Comparison of ENCODE assay signal across 8 cellular contexts in genomic region chr14:95533391-95533821, GRCh38. TPM values are rescaled to one million over a fixed set of nuclear protein-coding genes. Genes with fewer than 3 reads are reported as not detected.
A peak's percentile ranks its signal among the peaks of the same experiment; 100 is the strongest.
DNase-seq lines count a peak whose midpoint lies in the region; ATAC-seq, FAIRE-seq and TF ChIP-seq lines count a peak whose summit lies in the region.

No MANE protein-coding gene starts in this region.

- peak; percentile 84 for FAIRE-seq in K562 (lab: Jason Lieb, UNC)

- H3K27me3 Mint-ChIP-seq in memory B cell: no peaks in the 10 kb centered on the region

- peak; percentile 31 to 37 for DNase-seq in stimulated activated CD4-positive, alpha-beta T cell treated with anti-CD3 and anti-CD28 coated beads, Interleukin-2, amount 100 ng/mL, for 24 hours
- DNase-seq in stimulated activated CD4-positive, alpha-beta T cell treated with anti-CD3 and anti-CD28 coated beads, Interleukin-2, amount 100 ng/mL, for 48 hours: no peak
- peak; percentile 89 for DNase-seq in NCI-H748 treated with DMSO at 0.1 percent for 48 hours (lab: John Stamatoyannopoulos, UW)
- DNase-seq in K562 (ENCODE audit: extremely low read depth in 1 of 4, low spot score in 3 of 4): peak in 2 of 4 experiments; percentile 47 to 66
- DNase-seq in memory B cell (ENCODE audit: low spot score in 2 of 2): peak in 1 of 2 donors; percentile 16
- no peak for DNase-seq in aorta
- no peak for DNase-seq in midbrain (lab: John Stamatoyannopoulos, UW)

- H3K36me3 Mint-ChIP-seq in memory B cell: peaks cover 2% of the 10 kb centered on the region

- H3K9me3 ChIP-seq in K562 (replicated peaks; ENCODE audit: control insufficient read depth, insufficient read depth, low read depth, low read length) (no peaks in the 10 kb centered on the region), aorta (ENCODE audit: control insufficient read depth, low read length) (no peaks in the 10 kb centered on the region)

- TF ChIP-seq POLR2A in K562 (conservative IDR thresholded peaks at IDR 0.05): no peak

- H3K4me1 ChIP-seq in K562 (replicated peaks in 1 of 2; ENCODE audit: control insufficient read depth in 2 of 2, insufficient read depth in 2 of 2, low read length in 2 of 2): peaks cover 5 to 18% of the 10 kb centered on the region in 2 experiments; a peak in 4 of 5 replicates
- H3K4me1 ChIP-seq in aorta (ENCODE audit: control insufficient read depth in 1 of 2, insufficient read depth in 2 of 2, low read length in 2 of 2): peaks cover 3 to 7% of the 10 kb centered on the region in 2 donors

- H3K9me3 Mint-ChIP-seq in memory B cell: no peaks in the 10 kb centered on the region

- peak overlapping the region; percentile 89 for H3K27ac Mint-ChIP-seq in memory B cell

- intact Hi-C loops in K562 (cut with micrococcal nuclease): no loop called here
- intact Hi-C loops in aorta (cut with DNase I): loop anchor here in 1 of 2 donors (10.0 kb wide), 3 partner anchors 219 to 1189 kb away; partner anchors contain the start of gene CLMN

- POLR2A ChIA-PET in K562 (lab: Yijun Ruan, JAX): interaction anchor here (0.6 to 3.0 kb wide), 3 partner anchors 10 to 1096 kb away, joined by 3 to 11 read pairs (median 4); no protein-coding TSS in a partner anchor

- H3K4me3 ChIP-seq in K562 (peak overlapping the region; percentile 86), aorta (ENCODE audit: low read length in 2 of 2) (peak overlapping the region; percentile 62 to 90)

- H2AFZ ChIP-seq in K562 (ENCODE audit: low read depth, low read length): no peak overlapping the region

- peak; percentile 1 for ATAC-seq in K562
- no peak for ATAC-seq in memory B cell (ENCODE audit: low read depth)
- ATAC-seq in aorta (ENCODE audit: low FRiP score): no peak
- no peak for ATAC-seq in HG03108 (IDR thresholded peaks at IDR 0.05; ENCODE audit: unreplicated experiment)

- peaks cover 89% of the 10 kb centered on the region for H3K79me2 ChIP-seq in K562 (ENCODE audit: control insufficient read depth, insufficient read depth, low read length)

- H3K4me3 Mint-ChIP-seq in memory B cell: peak overlapping the region; percentile 85

- H4K20me1 ChIP-seq in K562 (replicated peaks; ENCODE audit: control insufficient read depth, insufficient read depth, low read length): peaks cover 14% of the 10 kb centered on the region; the same call in 1 of the 2 replicates

- no peak for TF ChIP-seq CTCF in K562 (IDR thresholded peaks at IDR 0.05 in 2 of 3, conservative IDR thresholded peaks at IDR 0.05 in 1 of 3; ENCODE audit: insufficient read depth in 2 of 3, low read depth in 1 of 3, low read length in 3 of 3)

- H3K4me1 Mint-ChIP-seq in memory B cell: peaks cover 35% of the 10 kb centered on the region

- H3K4me2 ChIP-seq in K562 (ENCODE audit: insufficient read depth, low read length): peak overlapping the region; percentile 100

- 0% methylated on average over 10 of the region's 10 CpGs for WGBS in K562 (ENCODE audit: insufficient coverage, low coverage, missing lambda C conversion rate)
- 4 to 5% methylated on average over 10 of the region's 10 CpGs for WGBS in aorta, 2 donors

- no peaks in the 10 kb centered on the region for H3K9me1 ChIP-seq in K562 (ENCODE audit: control insufficient read depth, insufficient read depth, low read length)

- in situ Hi-C loops in K562 (cut with MboI): no loop called here

- no peak for TF ChIP-seq EP300 in K562 (IDR thresholded peaks at IDR 0.05; ENCODE audit: low read length)

- no peak for TF ChIP-seq RAD21 in K562 (CRISPR knock-in tag; conservative IDR thresholded peaks at IDR 0.05 in 1 of 2, IDR thresholded peaks at IDR 0.05 in 1 of 2)

- H3K27ac ChIP-seq in K562 (ENCODE audit: extremely low read depth, low read depth, low read length) (peak overlapping the region; percentile 94), aorta (ENCODE audit: low read depth in 1 of 2, low read length in 2 of 2) (peak overlapping the region in 1 of 2 donors; percentile 68)

- H3K36me3 ChIP-seq in K562 (ENCODE audit: control insufficient read depth, insufficient read depth, low read length) (peaks cover 34% of the 10 kb centered on the region; the same call in 2 of the 3 replicates), aorta (ENCODE audit: control insufficient read depth in 1 of 2, insufficient read depth in 2 of 2, low read length in 1 of 2) (no peaks in the 10 kb centered on the region)

- CTCF ChIA-PET in K562 (lab: Yijun Ruan, JAX; ENCODE audit: low intra/inter-chr PET ratio): interaction anchor here (0.6 kb wide), 1 partner anchor 933 kb away, joined by 3 read pairs; no protein-coding TSS in a partner anchor

- H3K27me3 ChIP-seq in K562 (ENCODE audit: control insufficient read depth in 2 of 2, insufficient read depth in 2 of 2, low read length in 2 of 2) (no peaks in the 10 kb centered on the region), aorta (ENCODE audit: control insufficient read depth in 1 of 2, insufficient read depth in 2 of 2, low read length in 1 of 2) (no peaks in the 10 kb centered on the region)

- no TSS peak for BruUV-seq in K562 (replicated peaks; lab: Mats Ljungman, UMichigan)

- peak overlapping the region; percentile 77 to 93 for H3K9ac ChIP-seq in K562 (ENCODE audit: insufficient read depth in 1 of 2, low read depth in 2 of 2, low read length in 2 of 2)

TF ChIP-seq in K562, 482 proteins besides CTCF, POLR2A, EP300 and RAD21 (continues in another document):
- TF ChIP-seq ZNF551 (CRISPR knock-in tag; IDR thresholded peaks at IDR 0.05): no peak
- no peak for TF ChIP-seq ZFX (CRISPR knock-in tag; IDR thresholded peaks at IDR 0.05)
- no peak for TF ChIP-seq EWSR1 (IDR thresholded peaks at IDR 0.05; ENCODE audit: borderline replicate concordance, low read depth, partially characterized antibody)
- no peak for TF ChIP-seq NFYB (IDR thresholded peaks at IDR 0.05; ENCODE audit: extremely low read depth, insufficient read length)
- TF ChIP-seq MYC (IDR thresholded peaks at IDR 0.05; ENCODE audit: low read depth, low read length): peak; percentile 19; the same call in 1 of the 2 replicates
- TF ChIP-seq MYC (CRISPR knock-in tag; IDR thresholded peaks at IDR 0.05; ENCODE audit: borderline replicate concordance, low read depth): no peak
- TF ChIP-seq RBM25 (IDR thresholded peaks at IDR 0.05; ENCODE audit: low read depth, low read length, severe bottlenecking): no peak

RNA-seq across cellular contexts. Expression of gene GLRX5, which starts 1.4 kb away (rescaled TPM):
- 11.5 and 14.3 TPM in 2 replicates for total RNA-seq in K562 (2011; cell fraction: chromatin; rRNA removed; ENCODE audit: low replicate concordance)
- 8.3 and 11.6 TPM in 2 replicates for total RNA-seq in K562 (2011; cell fraction: nucleolus; rRNA removed)
- total RNA-seq in K562 (2011; cell fraction: nucleoplasm; rRNA removed): 19.2 and 24.9 TPM in 2 replicates
- total RNA-seq in K562 (2014; rRNA removed) (78.4 and 97.8 TPM in 2 replicates), K562 (2014; rRNA removed; fragmentation: Illumina TruSeq; extraction: Trizol) (85.5 and 97.4 TPM in 2 replicates), K562 (2015; rRNA removed; fragmentation: Illumina TruSeq; extraction: Trizol) (56.4 and 57.9 TPM in 2 replicates), K562 (2021) (66.8 and 68.0 TPM in 2 replicates), aorta (10 to 100 TPM; 20.1 to 22.4 TPM)
- polyA plus RNA-seq in K562 (2011; rRNA removed) (63.8 and 85.2 TPM in 2 replicates), K562 (2014; fragmentation: Illumina TruSeq; extraction: Trizol) (92.8 and 96.8 TPM in 2 replicates), K562 (2014; fragmentation: Nextera tagmentation; extraction: Ambion mirVana) (10 to 100 TPM; 16.7 to 20.0 TPM), K562 (2014; rRNA removed) (66.4 and 73.9 TPM in 2 replicates), aorta (10 to 100 TPM; 41.9 to 54.2 TPM)
- 31.1 and 72.2 TPM in 2 replicates for polyA plus RNA-seq in K562 (2011; cell fraction: cytosol; rRNA removed)
- polyA plus RNA-seq in K562 (2011; cell fraction: nucleus; rRNA removed): 9.8 and 21.8 TPM in 2 replicates
- 53.4 and 78.6 TPM in 2 replicates for polyA plus RNA-seq in K562 (2012)
- 32.8 and 34.4 TPM in 2 replicates for polyA minus RNA-seq in K562 (2011; rRNA and poly(A)+ RNA removed)
- polyA minus RNA-seq in K562 (2011; cell fraction: cytosol; rRNA and poly(A)+ RNA removed): 17.5 and 24.9 TPM in 2 replicates
- 5.8 and 14.6 TPM in 2 replicates for polyA minus RNA-seq in K562 (2011; cell fraction: nucleus; rRNA and poly(A)+ RNA removed)

RNA-seq across cellular contexts. Expression of gene SYNE3, which starts 17.0 kb away (rescaled TPM):
- total RNA-seq in K562 (2011; cell fraction: chromatin; rRNA removed; ENCODE audit: low replicate concordance): 2.1 and 2.6 TPM in 2 replicates
- 1.2 and 1.3 TPM in 2 replicates for total RNA-seq in K562 (2011; cell fraction: nucleolus; rRNA removed)
- 1.8 and 2.3 TPM in 2 replicates for total RNA-seq in K562 (2011; cell fraction: nucleoplasm; rRNA removed)
- total RNA-seq in K562 (2014; rRNA removed): 0.94 and 2.7 TPM in 2 replicates
- 0.55 and 0.67 TPM in 2 replicates for total RNA-seq in K562 (2014; rRNA removed; fragmentation: Illumina TruSeq; extraction: Trizol)
- 0.47 and 0.79 TPM in 2 replicates for total RNA-seq in K562 (2015; rRNA removed; fragmentation: Illumina TruSeq; extraction: Trizol)
- total RNA-seq in K562 (2021): 2.2 and 3.1 TPM in 2 replicates
- polyA plus RNA-seq in K562 (2011; rRNA removed): 0.15 and 0.95 TPM in 2 replicates
- 0.10 and 0.47 TPM in 2 replicates for polyA plus RNA-seq in K562 (2011; cell fraction: cytosol; rRNA removed)
- 0.40 and 1.4 TPM in 2 replicates for polyA plus RNA-seq in K562 (2011; cell fraction: nucleus; rRNA removed)
- 1.1 and 2.8 TPM in 2 replicates for polyA plus RNA-seq in K562 (2012)
- polyA plus RNA-seq in K562 (2014; fragmentation: Illumina TruSeq; extraction: Trizol): 0.61 and 0.71 TPM in 2 replicates
- polyA plus RNA-seq in K562 (2014; fragmentation: Nextera tagmentation; extraction: Ambion mirVana): under 1 TPM; 0.04 to 0.08 TPM
- 1.7 and 1.8 TPM in 2 replicates for polyA plus RNA-seq in K562 (2014; rRNA removed)
- 0.14 and 1.0 TPM in 2 replicates for polyA minus RNA-seq in K562 (2011; rRNA and poly(A)+ RNA removed)
- polyA minus RNA-seq in K562 (2011; cell fraction: cytosol; rRNA and poly(A)+ RNA removed): 0.82 TPM in 1 of 2 replicates, not detected in the other
- 0.13 and 2.0 TPM in 2 replicates for polyA minus RNA-seq in K562 (2011; cell fraction: nucleus; rRNA and poly(A)+ RNA removed)
- total RNA-seq in aorta: 10 to 100 TPM; 39.1 to 61.5 TPM
- polyA plus RNA-seq in aorta: 1 to 10 TPM; 3.0 to 6.9 TPM

Comparison
In these comparisons a context has a peak if more than half of its experiments do, and no peak if none do; other contexts are left out.
1. DNase-seq: peak in stimulated activated CD4-positive, alpha-beta T cell treated with anti-CD3 and anti-CD28 coated beads, Interleukin-2, amount 100 ng/mL, for 24 hours (2 of 2) and NCI-H748 treated with DMSO at 0.1 percent for 48 hours (single experiment); none in stimulated activated CD4-positive, alpha-beta T cell treated with anti-CD3 and anti-CD28 coated beads, Interleukin-2, amount 100 ng/mL, for 48 hours (0 of 2), aorta (0 of 2) and midbrain (single experiment).
2. RNA of gene SYNE3, which starts 17.0 kb away (total RNA-seq): 39.1 to 61.5 TPM in aorta; 0.47 to 3.1 TPM in K562; every median in the first group is over 4 times any median in the second.